22 cellular contexts compared by ENCODE assay signal in genomic region chr18:37457337-37457736, GRCh38.
DNase-seq lines count a peak whose midpoint lies in the region; ATAC-seq, FAIRE-seq and TF ChIP-seq lines count a peak whose summit lies in the region.
"Had no signal": no experiment of that assay in that cellular context is flagged by ENCODE, and none has a peak within 500 bp of the region (broad histone marks: within the 10 kb centered on the region; RNA-seq: fewer than 3 reads in every experiment).

No MANE protein-coding gene starts in this region.

- no peak overlapping the region for H3K4me3 Mint-ChIP-seq in activated naive CD4-positive, alpha-beta T cell treated with anti-CD3 and anti-CD28 coated beads, Interleukin-2, amount 50 U/mL, for 24 hours
- H3K4me3 Mint-ChIP-seq in nephron progenitor cell: peak overlapping the region; percentile 29
- H3K4me3 Mint-ChIP-seq: CD4-positive, alpha-beta T cell had no signal

- no peak overlapping the region for H2BK15ac ChIP-seq in H1 (ENCODE audit: low read length)

- H3K4me1 Mint-ChIP-seq in activated naive CD4-positive, alpha-beta T cell treated with anti-CD3 and anti-CD28 coated beads, Interleukin-2, amount 50 U/mL, for 24 hours: no peaks in the 10 kb centered on the region
- H3K4me1 Mint-ChIP-seq in nephron progenitor cell: peaks cover 66% of the 10 kb centered on the region

- H3K27me3 ChIP-seq in H1 (replicated peaks in 1 of 4; ENCODE audit: control insufficient read depth in 3 of 4, extremely low read depth in 1 of 4, insufficient read depth in 3 of 4, low read length in 3 of 4) (no peaks in the 10 kb centered on the region; a peak in 2 of 7 replicates), small intestine (ENCODE audit: control insufficient read depth in 2 of 2, insufficient read depth in 2 of 2, low read length in 2 of 2) (no peaks in the 10 kb centered on the region)

- H3K4me2 ChIP-seq in H1 (ENCODE audit: insufficient read depth in 1 of 2, low read depth in 2 of 2, low read length in 2 of 2): no peak overlapping the region
- H3K4me2 ChIP-seq: A549 had no signal

- H2BK12ac ChIP-seq in H1 (ENCODE audit: low read depth, low read length): no peak overlapping the region

- H3K9me3 ChIP-seq in H1 (ENCODE audit: insufficient read depth in 2 of 2, low read depth in 1 of 2, low read length in 1 of 2) (no peaks in the 10 kb centered on the region), small intestine (ENCODE audit: control insufficient read depth, low read depth) (no peaks in the 10 kb centered on the region)
- H3K9me3 ChIP-seq: A549 had no signal

- ATAC-seq in activated naive CD4-positive, alpha-beta T cell treated with anti-CD3 and anti-CD28 coated beads, Interleukin-2, amount 50 U/mL, for 72 hours: no peak
- ATAC-seq: A549, GM12878 had no signal

- H3K79me2 ChIP-seq in H1 (ENCODE audit: control insufficient read depth in 1 of 2, insufficient read depth in 2 of 2, low read length in 2 of 2): no peaks in the 10 kb centered on the region

- no peak for FAIRE-seq in H1 (lab: Jason Lieb, UNC)
- FAIRE-seq in small intestine (lab: Jason Lieb, UNC): no peak
- FAIRE-seq: A549, GM12878, H54 had no signal

- no peak for TF ChIP-seq POLR2A in H1 (IDR thresholded peaks at IDR 0.05; ENCODE audit: control extremely low read depth in 1 of 2, low read depth in 2 of 2, low read length in 2 of 2)

- H3K9ac ChIP-seq in H1 (replicated peaks in 1 of 4; ENCODE audit: extremely low read depth in 1 of 4, low read depth in 3 of 4, low read length in 3 of 4): no peak overlapping the region
- H3K9ac ChIP-seq: GM23248 had no signal

- no peak for TF ChIP-seq RAD21 in H1 (IDR thresholded peaks at IDR 0.05 in 1 of 2, conservative IDR thresholded peaks at IDR 0.05 in 1 of 2; ENCODE audit: low read depth in 2 of 2, low read length in 2 of 2)

- TF ChIP-seq CTCF in H1 (IDR thresholded peaks at IDR 0.05; ENCODE audit: control extremely low read depth in 1 of 3, insufficient read depth in 1 of 3, low read depth in 1 of 3, low read length in 3 of 3) (no peak), nephron progenitor cell (IDR thresholded peaks at IDR 0.05) (no peak), GM10266 (IDR thresholded peaks at IDR 0.05; ENCODE audit: control insufficient read depth, insufficient read depth, low read depth, missing control alignments) (no peak)

- H2BK120ac ChIP-seq in H1 (replicated peaks; ENCODE audit: low read depth, low read length): no peak overlapping the region

- H3K4me1 ChIP-seq in H1 (replicated peaks in 1 of 4; ENCODE audit: control insufficient read depth in 3 of 4, insufficient read depth in 4 of 4, low read length in 3 of 4): peaks cover 0 to 3% (median 1%) of the 10 kb centered on the region in 4 experiments; a peak in 2 of 7 replicates
- H3K4me1 ChIP-seq in small intestine (ENCODE audit: control insufficient read depth in 2 of 2, insufficient read depth in 1 of 2, low read depth in 1 of 2, low read length in 1 of 2): no peaks in the 10 kb centered on the region
- H3K4me1 ChIP-seq: A549 had no signal

- POLR2A ChIA-PET in H1 (lab: Charles Lee; ENCODE audit: partially characterized antibody): no interaction called here

- H4K8ac ChIP-seq in H1 (ENCODE audit: extremely low read depth, insufficient read depth, low read length): peak overlapping the region; percentile 71; the same call in 1 of the 2 replicates

- H3K27ac Mint-ChIP-seq in activated naive CD4-positive, alpha-beta T cell treated with anti-CD3 and anti-CD28 coated beads, Interleukin-2, amount 50 U/mL, for 24 hours: peak overlapping the region; percentile 24
- H3K27ac Mint-ChIP-seq in activated naive CD4-positive, alpha-beta T cell treated with anti-CD3 and anti-CD28 coated beads, Interleukin-2, amount 50 U/mL, for 72 hours: peak overlapping the region in 1 of 2 donors; percentile 65
- peak overlapping the region; percentile 61 for H3K27ac Mint-ChIP-seq in nephron progenitor cell
- H3K27ac Mint-ChIP-seq: CD4-positive, alpha-beta T cell had no signal

- H4K5ac ChIP-seq in H1 (ENCODE audit: insufficient read length, low read depth, low read length): no peak overlapping the region

- H3K23ac ChIP-seq in H1 (ENCODE audit: insufficient read length): no peak overlapping the region

- no peaks in the 10 kb centered on the region for H3K9me3 Mint-ChIP-seq in activated naive CD4-positive, alpha-beta T cell treated with anti-CD3 and anti-CD28 coated beads, Interleukin-2, amount 50 U/mL, for 24 hours
- H3K9me3 Mint-ChIP-seq in activated naive CD4-positive, alpha-beta T cell treated with anti-CD3 and anti-CD28 coated beads, Interleukin-2, amount 50 U/mL, for 72 hours: no peaks in the 10 kb centered on the region
- H3K9me3 Mint-ChIP-seq in nephron progenitor cell: peaks cover 4% of the 10 kb centered on the region
- H3K9me3 Mint-ChIP-seq: CD4-positive, alpha-beta T cell had no signal

- H2BK20ac ChIP-seq in H1 (ENCODE audit: low read length): no peak overlapping the region

- no peak overlapping the region for H2AK5ac ChIP-seq in H1 (ENCODE audit: low read depth, low read length)

- H3K56ac ChIP-seq in H1 (replicated peaks; ENCODE audit: insufficient read length, low read depth, low read length): no peak overlapping the region

- no peak for TF ChIP-seq EP300 in H1 (IDR thresholded peaks at IDR 0.05; ENCODE audit: borderline replicate concordance in 1 of 2, low read depth in 2 of 2, low read length in 2 of 2)

- H3K36me3 Mint-ChIP-seq in activated naive CD4-positive, alpha-beta T cell treated with anti-CD3 and anti-CD28 coated beads, Interleukin-2, amount 50 U/mL, for 24 hours: no peaks in the 10 kb centered on the region
- no peaks in the 10 kb centered on the region for H3K36me3 Mint-ChIP-seq in activated naive CD4-positive, alpha-beta T cell treated with anti-CD3 and anti-CD28 coated beads, Interleukin-2, amount 50 U/mL, for 72 hours
- no peaks in the 10 kb centered on the region for H3K36me3 Mint-ChIP-seq in nephron progenitor cell (ENCODE audit: low read depth)

- no peak overlapping the region for H2BK5ac ChIP-seq in H1 (ENCODE audit: low read depth, low read length)

- H3K79me1 ChIP-seq in H1 (ENCODE audit: low read depth, low read length): no peaks in the 10 kb centered on the region

- no peaks in the 10 kb centered on the region for H3K27me3 Mint-ChIP-seq in activated naive CD4-positive, alpha-beta T cell treated with anti-CD3 and anti-CD28 coated beads, Interleukin-2, amount 50 U/mL, for 24 hours
- peaks cover 16% of the 10 kb centered on the region for H3K27me3 Mint-ChIP-seq in nephron progenitor cell (ENCODE audit: low read depth, poor library complexity)
- H3K27me3 Mint-ChIP-seq: CD4-positive, alpha-beta T cell had no signal

- no peak overlapping the region for H4K91ac ChIP-seq in H1 (replicated peaks; ENCODE audit: insufficient read length, low read length)

- no peak overlapping the region for H2AFZ ChIP-seq in H1 (ENCODE audit: low read length)
- H2AFZ ChIP-seq: GM23248 had no signal

- peaks cover 0 to 2% of the 10 kb centered on the region in 2 experiments for H4K20me1 ChIP-seq in H1 (replicated peaks in 1 of 2; ENCODE audit: control insufficient read depth in 1 of 2, insufficient read depth in 2 of 2, low read length in 2 of 2)

- H3K36me3 ChIP-seq in H1 (ENCODE audit: control insufficient read depth in 2 of 4, insufficient read depth in 4 of 4, low read length in 3 of 4) (no peaks in the 10 kb centered on the region), small intestine (ENCODE audit: control insufficient read depth in 2 of 2, insufficient read depth in 2 of 2, low read length in 2 of 2) (no peaks in the 10 kb centered on the region)

- no peak overlapping the region for H3K14ac ChIP-seq in H1 (ENCODE audit: insufficient read length)

- H3K4me3 ChIP-seq in H1 (ENCODE audit: extremely low read depth in 1 of 4, insufficient read depth in 2 of 4, low read depth in 3 of 4, low read length in 4 of 4) (no peak overlapping the region), small intestine (ENCODE audit: low read depth in 1 of 2, low read length in 2 of 2) (no peak overlapping the region)
- H3K4me3 ChIP-seq: A549, GM12878, GM23248 had no signal

- H3K18ac ChIP-seq in H1 (ENCODE audit: extremely low read depth, low read length): no peak overlapping the region

- no peak for DNase-seq in activated naive CD4-positive, alpha-beta T cell treated with anti-CD3 and anti-CD28 coated beads, Interleukin-2, amount 50 U/mL, for 72 hours (ENCODE audit: low spot score in 2 of 2)
- DNase-seq in H1 (ENCODE audit: low read depth in 1 of 2, low spot score in 2 of 2) (no peak), nephron progenitor cell (peak; percentile 40), retina (peak; percentile 63), small intestine (no peak), COR-L47 (lab: John Stamatoyannopoulos, UW) (no peak), GM10266 (ENCODE audit: extremely low spot score) (no peak)
- DNase-seq: AML-193; CD4-positive, alpha-beta T cell; DMS153; DMS79; GF-D8; GM23248; HCEC 1CT; IMR-90 had no signal

- WGBS in H1 (ENCODE audit: extremely low coverage in 1 of 2, insufficient coverage in 1 of 2, insufficient read length in 1 of 2, insufficient replicate concordance in 2 of 2, low coverage in 1 of 2, low lambda C conversion rate in 2 of 2, missing lambda C conversion rate in 1 of 2), 2 experiments: 93% methylated on average over 3 of the region's 3 CpGs; no CpG with 5 or more reads in 1 of the 2 experiments
- 52 to 58% (median 54%) methylated on average over 3 of the region's 3 CpGs for WGBS in small intestine, 3 donors

- H3K4ac ChIP-seq in H1 (replicated peaks; ENCODE audit: insufficient read length, low read depth, low read length): no peak overlapping the region

- CTCF ChIA-PET in H1 (lab: Charles Lee; ENCODE audit: partially characterized antibody): interaction anchor here (0.9 to 2.8 kb wide), 5 partner anchors 9 to 76 kb away, joined by 3 to 11 read pairs (median 5); no protein-coding TSS in a partner anchor

- H3K23me2 ChIP-seq in H1 (ENCODE audit: low read depth, low read length): no peaks in the 10 kb centered on the region

- H3K27ac ChIP-seq in H1 (ENCODE audit: low read depth, low read length): no peak overlapping the region
- H3K27ac ChIP-seq in small intestine (ENCODE audit: low read depth in 1 of 2, low read length in 1 of 2): no peak overlapping the region
- H3K27ac ChIP-seq: 22Rv1, A549, C4-2B, GM23248, HL-60 had no signal

TF ChIP-seq in H1, 55 proteins besides CTCF, POLR2A, EP300 and RAD21 (continues in another document):
- TF ChIP-seq CREB1 (IDR thresholded peaks at IDR 0.05) (no peak), SIN3A (conservative IDR thresholded peaks at IDR 0.05 in 1 of 2, IDR thresholded peaks at IDR 0.05 in 1 of 2; ENCODE audit: low read depth in 1 of 2, low read length in 2 of 2) (no peak), SRF (IDR thresholded peaks at IDR 0.05; ENCODE audit: low read depth, low read length) (no peak), SP1 (IDR thresholded peaks at IDR 0.05; ENCODE audit: low read depth, low read length) (no peak), YY1 (IDR thresholded peaks at IDR 0.05; ENCODE audit: low read depth, low read length) (no peak), CEBPB (IDR thresholded peaks at IDR 0.05; ENCODE audit: low read depth, low read length) (no peak)

Comparison
In these comparisons a context has a peak if more than half of its experiments do, and no peak if none do; other contexts are left out.
1. DNase-seq: peak in nephron progenitor cell (single experiment) and retina (single experiment); none in activated naive CD4-positive, alpha-beta T cell treated with anti-CD3 and anti-CD28 coated beads, Interleukin-2, amount 50 U/mL, for 72 hours (0 of 2), H1 (0 of 2), small intestine (single experiment), COR-L47 (single experiment) and GM10266 (single experiment).